In the genomic region with DNA sequence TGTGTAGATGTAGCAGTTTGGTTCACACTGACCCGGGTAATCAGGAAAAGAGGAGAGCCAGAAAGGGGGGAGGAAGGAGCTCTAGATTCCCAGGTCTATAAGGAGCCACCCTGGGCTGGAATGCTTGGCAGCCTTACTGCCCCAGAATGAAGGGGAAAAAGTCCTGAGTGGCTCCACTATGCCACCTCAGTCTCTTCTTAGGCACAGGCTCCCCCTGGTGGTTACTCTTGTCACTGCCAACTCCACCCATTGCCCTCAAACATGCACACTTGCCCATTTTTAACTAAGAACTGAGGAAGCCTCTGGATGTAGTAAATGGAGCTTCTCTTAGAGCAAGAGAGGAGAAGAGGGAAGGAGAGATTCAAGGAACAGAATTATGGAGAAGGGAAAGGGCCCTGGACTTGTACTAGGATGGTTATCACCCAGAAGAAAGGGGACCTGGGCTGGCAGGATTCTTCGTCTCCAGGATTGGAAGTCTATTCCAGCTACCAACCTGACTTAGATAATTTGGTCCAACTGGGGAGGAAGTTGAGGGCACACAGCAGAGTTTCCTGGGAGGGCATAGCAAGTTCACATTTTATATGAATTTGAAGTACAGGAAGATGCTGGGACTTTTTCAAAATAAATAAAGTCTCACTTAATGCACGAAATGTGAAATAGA, we compare ENCODE assay signal across 8 cellular contexts. TPM values are rescaled to one million over a fixed set of nuclear protein-coding genes. Genes with fewer than 3 reads are reported as not detected.
DNase-seq lines count a peak whose midpoint lies in the region; ATAC-seq and TF ChIP-seq lines count a peak whose summit lies in the region.

No MANE protein-coding gene starts in this region.

- H4K20me1 ChIP-seq in OCI-LY3 (ENCODE audit: insufficient read depth, low read length) = no peaks in the 10 kb centered on the region

- H3K4me1 Mint-ChIP-seq in naive B cell = peaks cover 0 to 11% (median 4%) of the 10 kb centered on the region in 3 donors

- no peak overlapping the region for H2AFZ ChIP-seq in OCI-LY3 (ENCODE audit: low read depth, low read length)

- no peaks in the 10 kb centered on the region for H3K27me3 Mint-ChIP-seq in naive B cell

- no peak overlapping the region for H3K27ac ChIP-seq in OCI-LY3 (ENCODE audit: low read length)

- no peaks in the 10 kb centered on the region for H3K27me3 ChIP-seq in OCI-LY3 (ENCODE audit: low read depth, low read length)

- H3K36me3 ChIP-seq in OCI-LY3 (replicated peaks; ENCODE audit: low read depth, low read length) = no peaks in the 10 kb centered on the region

- H3K4me3 ChIP-seq in OCI-LY3 (ENCODE audit: low read length) (no peak overlapping the region), epithelial cell of proximal tubule (ENCODE audit: low read depth, low read length) (no peak overlapping the region)

- DNase-seq in DMS79 treated with DMSO at 0.1 percent for 48 hours (lab: John Stamatoyannopoulos, UW) (peak; percentile 45), HuH-7 (ENCODE audit: low spot score) (peak; percentile 75), epithelial cell of proximal tubule (ENCODE audit: low read depth) (no peak), naive B cell (peak; percentile 70)
- DNase-seq in activated CD8-positive, alpha-beta memory T cell treated with anti-CD3 and anti-CD28 coated beads, Interleukin-2, amount 50 U/mL, for 4 hours = peak; percentile 82
- peak; percentile 43 to 47 for DNase-seq in stimulated activated CD8-positive, alpha-beta memory T cell treated with anti-CD3 and anti-CD28 coated beads, Interleukin-7, amount 100 ng/mL, for 48 hours (ENCODE audit: extremely low read depth in 1 of 2, low read depth in 1 of 2)

- TF ChIP-seq CTCF in OCI-LY3 (IDR thresholded peaks at IDR 0.05; ENCODE audit: low read depth, low read length) (peak; percentile 79), epithelial cell of proximal tubule (conservative IDR thresholded peaks at IDR 0.05; ENCODE audit: low read depth, low read length) (peak; percentile 98)

- no peaks in the 10 kb centered on the region for H3K36me3 Mint-ChIP-seq in naive B cell

- no peak overlapping the region for H3K27ac Mint-ChIP-seq in naive B cell

- no peaks in the 10 kb centered on the region for H3K4me1 ChIP-seq in OCI-LY3 (ENCODE audit: low read length)

- H3K9ac ChIP-seq in OCI-LY3 (ENCODE audit: low read length) = no peak overlapping the region

- H3K4me3 Mint-ChIP-seq in naive B cell = no peak overlapping the region

- H3K4me2 ChIP-seq in OCI-LY3 (ENCODE audit: low read length) = no peak overlapping the region

- no peaks in the 10 kb centered on the region for H3K79me2 ChIP-seq in OCI-LY3 (ENCODE audit: low read length)

- H3K9me3 Mint-ChIP-seq in naive B cell = no peaks in the 10 kb centered on the region

- ATAC-seq in naive B cell (ENCODE audit: low read depth in 2 of 2) = peak; percentile 93 to 98
- ATAC-seq in GM18498 (IDR thresholded peaks at IDR 0.05; ENCODE audit: unreplicated experiment) = no peak

- no peaks in the 10 kb centered on the region for H3K9me3 ChIP-seq in OCI-LY3 (ENCODE audit: insufficient read depth, low read length)

RNA-seq across cellular contexts. Expression of gene HPS6, which starts 7.8 kb away (rescaled TPM):
- total RNA-seq in epithelial cell of proximal tubule = 47.6 and 52.6 TPM in 2 replicates
- 10 to 100 TPM; 16.3 to 31.9 (median 21.2) TPM for polyA plus RNA-seq in naive B cell (ENCODE audit: low read depth in 6 of 6)

RNA-seq across cellular contexts. Expression of gene ARMH3, which starts 17.0 kb away (rescaled TPM):
- total RNA-seq in epithelial cell of proximal tubule = 6.6 and 9.5 TPM in 2 replicates
- polyA plus RNA-seq in naive B cell (ENCODE audit: low read depth in 6 of 6) = 10 to 100 TPM; 29.9 to 56.9 (median 46.8) TPM

RNA-seq across cellular contexts. Expression of gene LDB1, which starts 47.2 kb away (rescaled TPM):
- total RNA-seq in epithelial cell of proximal tubule = 24.5 and 29.5 TPM in 2 replicates
- polyA plus RNA-seq in naive B cell (ENCODE audit: low read depth in 6 of 6) = 10 to 100 TPM in 5 of 6 donors, 1 to 10 TPM in 1; 7.1 to 37.9 (median 30.5) TPM

RNA-seq across cellular contexts. Expression of gene PPRC1, which starts 59.8 kb away (rescaled TPM):
- 21.4 and 35.5 TPM in 2 replicates for total RNA-seq in epithelial cell of proximal tubule
- 10 to 100 TPM in 3 of 6 donors, 1 to 10 TPM in 3; 6.4 to 24.1 (median 9.7) TPM for polyA plus RNA-seq in naive B cell (ENCODE audit: low read depth in 6 of 6)
